1 cellular context compared by ENCODE assay signal in genomic region chr21:45315676-45316470, GRCh38.
TF ChIP-seq lines count a peak whose summit lies in the region.

No MANE protein-coding gene starts in this region.

TF ChIP-seq in K562, 482 proteins besides CTCF, POLR2A, EP300 and RAD21:
- peak; percentile 63 for TF ChIP-seq ZNF146 (CRISPR knock-in tag; IDR thresholded peaks at IDR 0.05; ENCODE audit: unreplicated experiment)
- TF ChIP-seq BCOR (IDR thresholded peaks at IDR 0.05) = 0 out of 2 replicates have a peak, but pooled peaks have one; percentile 15
